Comparison of ENCODE assay signal across 35 cellular contexts in the genomic region with DNA sequence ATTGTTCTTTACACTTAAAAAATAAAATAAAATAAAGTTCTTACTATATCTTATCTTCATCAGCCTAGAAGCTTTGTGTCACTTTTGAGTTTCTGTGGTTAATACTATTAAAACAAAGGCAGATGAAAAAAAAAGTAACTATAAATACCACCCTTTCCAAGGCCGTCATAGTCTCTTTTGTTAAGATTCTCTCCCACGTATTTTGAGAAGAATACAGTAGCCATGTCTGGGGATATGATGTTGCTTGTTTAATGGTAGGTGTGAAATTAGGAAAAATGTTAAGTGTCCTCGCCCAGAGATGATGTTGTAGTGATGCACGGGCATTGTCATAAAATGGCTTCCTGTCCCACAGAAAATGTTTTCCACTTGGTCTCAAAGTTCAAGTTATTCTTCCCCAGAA.
DNase-seq lines count a peak whose midpoint lies in the region; ATAC-seq and TF ChIP-seq lines count a peak whose summit lies in the region.
"Had no signal": no experiment of that assay in that cellular context is flagged by ENCODE, and none has a peak within 500 bp of the region (broad histone marks: within the 10 kb centered on the region; RNA-seq: fewer than 3 reads in every experiment).

No MANE protein-coding gene starts in this region.

- peak in 2 of 4 donors; percentile 21 to 70 for ATAC-seq in heart left ventricle
- no peak for ATAC-seq in left ventricle myocardium superior
- peak in 3 of 8 donors; percentile 43 to 64 (median 55) for ATAC-seq in heart right ventricle
- no peak for ATAC-seq in left cardiac atrium
- ATAC-seq: A549; CD8-positive, alpha-beta T cell had no signal

- H3K4me1 ChIP-seq in heart left ventricle (peaks cover 0 to 37% (median 12%) of the 10 kb centered on the region in 12 donors), heart right ventricle (peaks cover 0 to 51% (median 9%) of the 10 kb centered on the region in 9 donors), left ventricle myocardium inferior (peaks cover 38% of the 10 kb centered on the region), right atrium auricular region (peaks cover 0 to 20% of the 10 kb centered on the region in 2 donors), ascending aorta (no peaks in the 10 kb centered on the region)
- H3K4me1 ChIP-seq: A549, BE2C, BLaER1, Caco-2 had no signal

- no peaks in the 10 kb centered on the region for H3K36me3 ChIP-seq in heart left ventricle
- H3K36me3 ChIP-seq in heart right ventricle: no peaks in the 10 kb centered on the region
- H3K36me3 ChIP-seq in left ventricle myocardium inferior: no peaks in the 10 kb centered on the region
- H3K36me3 ChIP-seq in right atrium auricular region: no peaks in the 10 kb centered on the region
- no peaks in the 10 kb centered on the region for H3K36me3 ChIP-seq in ascending aorta
- H3K36me3 ChIP-seq: BE2C; BLaER1; BLaER1 treated with 17β-estradiol and CSF1 and Interleukin-3, amounts not matched to agents 10 nM and 100 nM had no signal

- H3K27me3 Mint-ChIP-seq in nephron (ENCODE audit: low read depth): no peaks in the 10 kb centered on the region
- H3K27me3 Mint-ChIP-seq: B cell; CD4-positive, alpha-beta memory T cell; CD4-positive, alpha-beta T cell; CD4-positive, CD25-positive, alpha-beta regulatory T cell; CD8-positive, alpha-beta memory T cell had no signal

- H3K4me1 Mint-ChIP-seq in nephron: peaks cover 43% of the 10 kb centered on the region
- H3K4me1 Mint-ChIP-seq: B cell; CD14-positive monocyte; CD4-positive, alpha-beta memory T cell; CD4-positive, CD25-positive, alpha-beta regulatory T cell; CD8-positive, alpha-beta memory T cell had no signal

- H3K4me3 ChIP-seq in heart left ventricle: no peak overlapping the region
- H3K4me3 ChIP-seq in heart right ventricle: no peak overlapping the region
- H3K4me3 ChIP-seq in left ventricle myocardium inferior: no peak overlapping the region
- no peak overlapping the region for H3K4me3 ChIP-seq in right atrium auricular region
- no peak overlapping the region for H3K4me3 ChIP-seq in ascending aorta
- H3K4me3 ChIP-seq: A549; BLaER1; BLaER1 treated with 17β-estradiol and CSF1 and Interleukin-3, amounts not matched to agents 10 nM and 100 nM had no signal

- TF ChIP-seq CTCF in heart left ventricle (IDR thresholded peaks at IDR 0.05) (no peak), heart right ventricle (IDR thresholded peaks at IDR 0.05) (no peak), left ventricle myocardium inferior (IDR thresholded peaks at IDR 0.05; ENCODE audit: borderline replicate concordance) (no peak), right atrium auricular region (IDR thresholded peaks at IDR 0.05) (no peak), nephron (IDR thresholded peaks at IDR 0.05; ENCODE audit: unreplicated experiment in 3 of 3) (no peak), ascending aorta (IDR thresholded peaks at IDR 0.05) (no peak)

- no peak for TF ChIP-seq POLR2A in heart left ventricle (IDR thresholded peaks at IDR 0.05)

- H3K27me3 ChIP-seq in heart left ventricle (no peaks in the 10 kb centered on the region), heart right ventricle (no peaks in the 10 kb centered on the region), left ventricle myocardium inferior (ENCODE audit: low read depth) (no peaks in the 10 kb centered on the region), right atrium auricular region (no peaks in the 10 kb centered on the region), ascending aorta (no peaks in the 10 kb centered on the region)
- H3K27me3 ChIP-seq: BE2C; BLaER1; BLaER1 treated with 17β-estradiol and CSF1 and Interleukin-3, amounts not matched to agents 10 nM and 100 nM had no signal

- no peaks in the 10 kb centered on the region for H3K9me3 Mint-ChIP-seq in nephron
- H3K9me3 Mint-ChIP-seq: CD4-positive, alpha-beta T cell had no signal

- intact Hi-C loops in heart left ventricle (cut with DNase I): loop anchor here in 3 of 10 donors (5.0 kb wide), 4 partner anchors 46 to 856 kb away; partner anchors contain the start of gene PLXDC2 (in 1 of the 3)
- intact Hi-C loops in left ventricle myocardium superior (cut with micrococcal nuclease): no loop called here
- intact Hi-C loops in heart right ventricle (cut with DNase I): loop anchor here in 1 of 10 donors (5.0 kb wide), 1 partner anchor 51 kb away; no protein-coding TSS in a partner anchor
- intact Hi-C loops in left cardiac atrium (cut with DNase I): no loop called here
- intact Hi-C loops in left ventricle myocardium inferior (cut with micrococcal nuclease): no loop called here
- intact Hi-C loops in ascending aorta (cut with DNase I): no loop called here

- H3K36me3 Mint-ChIP-seq in nephron (ENCODE audit: low read depth): no peaks in the 10 kb centered on the region
- H3K36me3 Mint-ChIP-seq: CD14-positive monocyte; CD4-positive, alpha-beta memory T cell; CD4-positive, CD25-positive, alpha-beta regulatory T cell; CD8-positive, alpha-beta memory T cell; CD8-positive, alpha-beta T cell had no signal

- no peak overlapping the region for H3K4me3 Mint-ChIP-seq in nephron
- H3K4me3 Mint-ChIP-seq: B cell; CD14-positive monocyte; CD4-positive, alpha-beta memory T cell; CD4-positive, alpha-beta T cell; CD4-positive, CD25-positive, alpha-beta regulatory T cell; CD8-positive, alpha-beta memory T cell; CD8-positive, alpha-beta T cell had no signal

- H3K27ac ChIP-seq in heart left ventricle (peak overlapping the region in 10 of 12 donors; percentile 3 to 72 (median 46)), heart right ventricle (peak overlapping the region in 6 of 10 donors; percentile 49 to 66 (median 61)), left ventricle myocardium inferior (replicated peaks) (peak overlapping the region; percentile 66), right atrium auricular region (no peak overlapping the region), ascending aorta (no peak overlapping the region)
- H3K27ac ChIP-seq: 22Rv1; A549; BLaER1; BLaER1 treated with 17β-estradiol and CSF1 and Interleukin-3, amounts not matched to agents 10 nM and 100 nM; C4-2B had no signal

- peak overlapping the region in 2 of 3 experiments; percentile 6 to 83 for H3K27ac Mint-ChIP-seq in nephron
- H3K27ac Mint-ChIP-seq: B cell; CD4-positive, alpha-beta memory T cell; CD4-positive, alpha-beta T cell; CD4-positive, CD25-positive, alpha-beta regulatory T cell; CD8-positive, alpha-beta memory T cell; CD8-positive, alpha-beta T cell had no signal

- DNase-seq in heart left ventricle (no peak), left ventricle myocardium superior (no peak), heart right ventricle (no peak), left cardiac atrium (no peak), left ventricle myocardium inferior (no peak), right atrium auricular region (ENCODE audit: low spot score) (no peak), ascending aorta (ENCODE audit: low spot score in 2 of 2) (no peak)
- DNase-seq: 8988T; ACHN; AML-193; BE2C; C1 segment of cervical spinal cord; Caco-2; Calu3; CD4-positive, alpha-beta memory T cell; CD4-positive, alpha-beta T cell; CD4-positive, CD25-positive, alpha-beta regulatory T cell; CD8-positive, alpha-beta memory T cell; CD8-positive, alpha-beta T cell; COR-L47; DMS 273 treated with DMSO at 0.1 percent for 48 hours; DMS153; DMS53; DMS79; DMS79 treated with DMSO at 0.1 percent for 48 hours; DND-41; EL had no signal

- 46 to 58% (median 54%) methylated on average over 4 of the region's 4 CpGs for WGBS in heart left ventricle, 4 donors
- WGBS in heart right ventricle, 2 donors: 45 to 55% methylated on average over 4 of the region's 4 CpGs

- H3K9me3 ChIP-seq in heart left ventricle (no peaks in the 10 kb centered on the region), heart right ventricle (no peaks in the 10 kb centered on the region), left ventricle myocardium inferior (replicated peaks) (no peaks in the 10 kb centered on the region), right atrium auricular region (no peaks in the 10 kb centered on the region), ascending aorta (no peaks in the 10 kb centered on the region)
- H3K9me3 ChIP-seq: A549; BE2C; BLaER1; BLaER1 treated with 17β-estradiol and CSF1 and Interleukin-3, amounts not matched to agents 10 nM and 100 nM; Caco-2 had no signal

Comparison
In these comparisons a context has a peak if more than half of its experiments do, and no peak if none do; other contexts are left out.
1. H3K27ac ChIP-seq: peak in heart left ventricle (10 of 12), heart right ventricle (6 of 10) and left ventricle myocardium inferior (single experiment); none in right atrium auricular region (0 of 2) and ascending aorta (0 of 2).